In genomic region chr15:83911345-83911744, GRCh38 we compare ENCODE assay signal across 25 cellular contexts.
DNase-seq lines count a peak whose midpoint lies in the region; ATAC-seq, FAIRE-seq and TF ChIP-seq lines count a peak whose summit lies in the region.
"Had no signal": no experiment of that assay in that cellular context is flagged by ENCODE, and none has a peak within 500 bp of the region (broad histone marks: within the 10 kb centered on the region; RNA-seq: fewer than 3 reads in every experiment).

No MANE protein-coding gene starts in this region.

- H3K27ac ChIP-seq in right lobe of liver (no peak overlapping the region), HepG2 (ENCODE audit: extremely low read length, insufficient read depth, low read length) (no peak overlapping the region)
- H3K27ac ChIP-seq: 22Rv1, BLaER1 had no signal

- no peaks in the 10 kb centered on the region for H3K79me2 ChIP-seq in HepG2 (ENCODE audit: insufficient read depth, low read length)

- DNase-seq in right lobe of liver = no peak
- no peak for DNase-seq in HepG2 (ENCODE audit: low spot score)
- DNase-seq in left lobe of liver (ENCODE audit: low spot score) = no peak
- no peak for DNase-seq in LoVo (ENCODE audit: low spot score)
- DNase-seq: ACHN; BE2C; C1 segment of cervical spinal cord; CD4-positive, alpha-beta memory T cell; CD4-positive, CD25-positive, alpha-beta regulatory T cell; CD8-positive, alpha-beta memory T cell; COR-L47; DMS 273 treated with DMSO at 0.1 percent for 48 hours; DMS153; DMS53; DMS79; DND-41; EL; GDM1 had no signal

- 26% methylated on average over 3 of the region's 3 CpGs for WGBS in right lobe of liver (ENCODE audit: insufficient coverage, low coverage, low lambda C conversion rate, missing lambda C conversion rate)
- 0% methylated on average over 3 of the region's 3 CpGs for WGBS in HepG2 (ENCODE audit: low lambda C conversion rate)

- H3K36me3 ChIP-seq in right lobe of liver (no peaks in the 10 kb centered on the region), HepG2 (replicated peaks in 1 of 2; ENCODE audit: control insufficient read depth in 1 of 2, insufficient read depth in 2 of 2, low read length in 2 of 2) (no peaks in the 10 kb centered on the region)
- H3K36me3 ChIP-seq: BE2C, BLaER1 had no signal

- TF ChIP-seq EP300 in HepG2 (IDR thresholded peaks at IDR 0.05; ENCODE audit: low read depth in 2 of 2, low read length in 2 of 2) (no peak), HepG2 (CRISPR knock-in tag; IDR thresholded peaks at IDR 0.05; ENCODE audit: borderline replicate concordance) (no peak)

- TF ChIP-seq CTCF in right lobe of liver (IDR thresholded peaks at IDR 0.05) (no peak), HepG2 (CRISPR knock-in tag; IDR thresholded peaks at IDR 0.05) (no peak)

- POLR2A ChIA-PET in HepG2 (lab: Yijun Ruan, JAX) = no interaction called here

- H3K27me3 ChIP-seq in right lobe of liver (no peaks in the 10 kb centered on the region), HepG2 (ENCODE audit: control insufficient read depth in 1 of 2, insufficient read depth in 2 of 2, low read length in 2 of 2) (no peaks in the 10 kb centered on the region)
- H3K27me3 ChIP-seq: BE2C, BLaER1 had no signal

- in situ Hi-C loops in HepG2 (cut with HindIII; ENCODE audit: extremely low pct_ligation_motif_present, low pct_unique_long_range_greater_than_20kb) = no loop called here

- CTCF ChIA-PET in HepG2 (lab: Yijun Ruan, JAX; ENCODE audit: low intra/inter-chr PET ratio, low total read pairs) = no interaction called here

- no peak for TF ChIP-seq RAD21 in HepG2 (CRISPR knock-in tag; IDR thresholded peaks at IDR 0.05)

- no peak overlapping the region for H2AFZ ChIP-seq in HepG2 (ENCODE audit: low read length)

- intact Hi-C loops in right lobe of liver (cut with DNase I) = no loop called here
- intact Hi-C loops in HepG2 (cut with micrococcal nuclease; ENCODE audit: unreplicated experiment) = no loop called here

- no peak overlapping the region for H3K4me3 ChIP-seq in right lobe of liver
- H3K4me3 ChIP-seq in HepG2 (replicated peaks in 1 of 3; ENCODE audit: insufficient read depth in 1 of 3, low read depth in 2 of 3, low read length in 3 of 3) = no peak overlapping the region
- H3K4me3 ChIP-seq: BLaER1, GM12878 had no signal

- H3K9me3 ChIP-seq in right lobe of liver (no peaks in the 10 kb centered on the region), HepG2 (ENCODE audit: low read length) (no peaks in the 10 kb centered on the region)
- H3K9me3 ChIP-seq: BE2C, BLaER1 had no signal

- FAIRE-seq in HepG2 (lab: Jason Lieb, UNC) = no peak
- FAIRE-seq: GM12878, GM12892, GM18507, GM19239 had no signal

- TF ChIP-seq POLR2A in right lobe of liver (IDR thresholded peaks at IDR 0.05) (no peak), HepG2 (IDR thresholded peaks at IDR 0.05; ENCODE audit: insufficient read depth in 1 of 2, low read depth in 2 of 2, low read length in 2 of 2) (no peak)

- H3K4me1 ChIP-seq in right lobe of liver = peaks cover 0 to 12% (median 0%) of the 10 kb centered on the region in 4 donors
- H3K4me1 ChIP-seq in HepG2 (ENCODE audit: insufficient read depth, low read length) = no peaks in the 10 kb centered on the region
- H3K4me1 ChIP-seq: BE2C, BLaER1 had no signal

- no TSS peak for BruUV-seq in HepG2 (replicated peaks; lab: Mats Ljungman, UMichigan)

- H3K4me2 ChIP-seq in HepG2 (ENCODE audit: low read depth, low read length) = no peak overlapping the region
- H3K4me2 ChIP-seq: BLaER1 had no signal

- no peak overlapping the region for H3K9ac ChIP-seq in HepG2 (ENCODE audit: insufficient read depth, low read depth, low read length)
- H3K9ac ChIP-seq: BLaER1 had no signal

- H4K20me1 ChIP-seq in HepG2 (ENCODE audit: insufficient read depth, low read length) = no peaks in the 10 kb centered on the region
- H4K20me1 ChIP-seq: BLaER1 had no signal

- ATAC-seq in right lobe of liver (peak; percentile 41 to 81 (median 59)), HepG2 (no peak), left lobe of liver (peak; percentile 74), HG03135 (IDR thresholded peaks at IDR 0.05; ENCODE audit: unreplicated experiment) (no peak)
- ATAC-seq: GM12878 had no signal

TF ChIP-seq in HepG2, 621 proteins besides CTCF, POLR2A, EP300 and RAD21:
- no peak for TF ChIP-seq MZF1 (CRISPR knock-in tag; IDR thresholded peaks at IDR 0.05; ENCODE audit: borderline replicate concordance)

Comparison
In these comparisons a context has a peak if more than half of its experiments do, and no peak if none do; other contexts are left out.
1. ATAC-seq: peak in right lobe of liver (4 of 4) and left lobe of liver (single experiment); none in HepG2 (single experiment) and HG03135 (single experiment).